ENCODE assay signal across 30 cellular contexts in genomic region chr21:45872471-45872870, GRCh38.
"Had no signal": no experiment of that assay in that cellular context is flagged by ENCODE, and none has a peak within 500 bp of the region (broad histone marks: within the 10 kb centered on the region; RNA-seq: fewer than 3 reads in every experiment).

No MANE protein-coding gene starts in this region.

- H3K4me3 ChIP-seq: K562, SJSA1 had no signal

- H3K4me3 Mint-ChIP-seq: activated CD8-positive, alpha-beta T cell treated with anti-CD3 and anti-CD28 coated beads, Interleukin-2, amount 10 ng/mL, durations not matched to agents 7 days and 5 days; activated naive CD4-positive, alpha-beta T cell treated with anti-CD3 and anti-CD28 coated beads, Interleukin-2, amount 50 U/mL, for 24 hours; activated T-cell treated with anti-CD3 and anti-CD28 coated beads, Interleukin-2, amount 50 U/mL, for 24 hours; activated T-helper 1 cell treated with anti-CD3 and anti-CD28 coated beads, Interleukin-12 subunit alpha, Interleukin-12 subunit beta, Interleukin-2, Interleukin-4 antibody, amounts not matched to agents 30 ng/mL and 10 ng/mL and 1 ng/mL, durations not matched to agents 14 hours and 24 hours and 36 hours; brain; WTC11 had no signal

- H3K27ac Mint-ChIP-seq: activated CD8-positive, alpha-beta T cell treated with anti-CD3 and anti-CD28 coated beads, Interleukin-2, amount 10 ng/mL, durations not matched to agents 7 days and 5 days; activated naive CD4-positive, alpha-beta T cell treated with anti-CD3 and anti-CD28 coated beads, Interleukin-2, amount 50 U/mL, for 24 hours; activated T-cell treated with anti-CD3 and anti-CD28 coated beads, Interleukin-2, amount 50 U/mL, for 24 hours; activated T-helper 1 cell treated with anti-CD3 and anti-CD28 coated beads, Interleukin-12 subunit alpha, Interleukin-12 subunit beta, Interleukin-2, Interleukin-4 antibody, amounts not matched to agents 30 ng/mL and 10 ng/mL and 1 ng/mL, durations not matched to agents 14 hours and 24 hours and 36 hours; WTC11 had no signal

- H3K27me3 Mint-ChIP-seq: activated naive CD4-positive, alpha-beta T cell treated with anti-CD3 and anti-CD28 coated beads, Interleukin-2, amount 50 U/mL, for 24 hours had no signal

- H3K4me1 Mint-ChIP-seq: WTC11 had no signal

- H3K27me3 ChIP-seq: SJSA1 had no signal

- H3K27ac ChIP-seq: SJSA1 had no signal

- H3K9me3 Mint-ChIP-seq: activated naive CD4-positive, alpha-beta T cell treated with anti-CD3 and anti-CD28 coated beads, Interleukin-2, amount 50 U/mL, for 24 hours; activated T-cell treated with anti-CD3 and anti-CD28 coated beads, Interleukin-2, amount 50 U/mL, for 24 hours; activated T-helper 1 cell treated with anti-CD3 and anti-CD28 coated beads, Interleukin-12 subunit alpha, Interleukin-12 subunit beta, Interleukin-2, Interleukin-4 antibody, amounts not matched to agents 30 ng/mL and 10 ng/mL and 1 ng/mL, durations not matched to agents 14 hours and 24 hours and 36 hours; WTC11 had no signal

- DNase-seq: activated CD4-positive, alpha-beta T cell treated with anti-CD3 and anti-CD28 coated beads for 48 hours; activated CD4-positive, alpha-beta T cell treated with anti-CD3 and anti-CD28 coated beads, Interleukin-2, amount 50 U/mL, for 4 hours; activated CD8-positive, alpha-beta T cell treated with anti-CD3 and anti-CD28 coated beads, Interleukin-2, amount 10 ng/mL, durations not matched to agents 7 days and 5 days; activated effector memory CD4-positive, alpha-beta T cell treated with Interleukin-2 at 50 U/mL for 16 hours; activated naive CD4-positive, alpha-beta T cell; amygdala; Karpas-422; MM.1S; NCI-H1105; NCI-H1436; NCI-H1694 treated with DMSO at 0.1 percent for 48 hours; NCI-H2029 treated with DMSO at 0.1 percent for 48 hours; NCI-H345; NCI-H510A; NCI-H69; NK-92 treated with Interleukin-12 subunit alpha and Interleukin-12 subunit beta, amount 100 ng/mL, for 24 hours; OCI-M1; RPMI8226; SHP77; SW 1271 had no signal

- H3K9me3 ChIP-seq: SJSA1 had no signal

- ATAC-seq: activated CD8-positive, alpha-beta T cell treated with anti-CD3 and anti-CD28 coated beads, Interleukin-2, amount 10 ng/mL, durations not matched to agents 7 days and 5 days; K562; Panc1; SK-N-SH treated with all-trans-retinoic acid at 6 μM for 48 hours; WTC11 had no signal

- FAIRE-seq: astrocyte, K562 had no signal

- H3K36me3 Mint-ChIP-seq: activated naive CD4-positive, alpha-beta T cell treated with anti-CD3 and anti-CD28 coated beads, Interleukin-2, amount 50 U/mL, for 24 hours; brain; WTC11 had no signal
